In genomic region chr22:30251661-30252226, GRCh38 we compare ENCODE assay signal across 15 cellular contexts. TPM values are rescaled to one million over a fixed set of nuclear protein-coding genes. Genes with fewer than 3 reads are reported as not detected.
A peak's percentile ranks its signal among the peaks of the same experiment; 100 is the strongest.
DNase-seq lines count a peak whose midpoint lies in the region; ATAC-seq and TF ChIP-seq lines count a peak whose summit lies in the region.
"Had no signal": no experiment of that assay in that cellular context is flagged by ENCODE, and none has a peak within 500 bp of the region (broad histone marks: within the 10 kb centered on the region; RNA-seq: fewer than 3 reads in every experiment).

No MANE protein-coding gene starts in this region.

- DNase-seq in activated CD4-positive, alpha-beta T cell treated with anti-CD3 and anti-CD28 coated beads, Interleukin-2, amount 10 ng/mL, durations not matched to agents 24 days and 14 days: no peak
- DNase-seq in activated CD4-positive, alpha-beta T cell treated with anti-CD3 and anti-CD28 coated beads, Interleukin-2, amount 50 U/mL, for 4 hours: no peak
- DNase-seq in NCI-H69 (lab: John Stamatoyannopoulos, UW) (peak; percentile 42), chondrocyte (ENCODE audit: low spot score) (no peak)
- DNase-seq: erythroblast; GDM1; islet precursor cell; NCI-H526; stimulated activated naive B cell treated with anti-CD40 and anti-IgM and Interleukin-4, amounts not matched to agents 10 μg/mL and 1 μg/mL and 100 μg/mL, for 72 hours; SW 1271 had no signal

- H3K4me3 ChIP-seq in skeletal muscle satellite cell (ENCODE audit: low read length): no peak overlapping the region
- H3K4me3 ChIP-seq: neural progenitor cell had no signal

- H3K36me3 ChIP-seq in skeletal muscle satellite cell (ENCODE audit: insufficient read depth, low read length): no peaks in the 10 kb centered on the region
- H3K36me3 ChIP-seq: neural progenitor cell had no signal

- H3K27me3 ChIP-seq in skeletal muscle satellite cell (ENCODE audit: control insufficient read depth, insufficient read depth, low read length): no peaks in the 10 kb centered on the region

- peak overlapping the region; percentile 72 for H3K9ac ChIP-seq in skeletal muscle satellite cell (ENCODE audit: low read depth, low read length)
- H3K9ac ChIP-seq: neural progenitor cell had no signal

- H3K9me3 ChIP-seq in skeletal muscle satellite cell (replicated peaks; ENCODE audit: low read length): no peaks in the 10 kb centered on the region

- H3K4me3 Mint-ChIP-seq in activated CD4-positive, alpha-beta T cell treated with anti-CD3 and anti-CD28 coated beads, Interleukin-2, amount 10 ng/mL, durations not matched to agents 24 days and 14 days: no peak overlapping the region
- no peak overlapping the region for H3K4me3 Mint-ChIP-seq in chondrocyte (ENCODE audit: unreplicated experiment)
- H3K4me3 Mint-ChIP-seq: stimulated activated naive B cell treated with anti-CD40 and anti-IgM and Interleukin-4, amounts not matched to agents 10 μg/mL and 1 μg/mL and 100 μg/mL, for 72 hours had no signal

- H3K27me3 Mint-ChIP-seq in activated CD4-positive, alpha-beta T cell treated with anti-CD3 and anti-CD28 coated beads, Interleukin-2, amount 10 ng/mL, durations not matched to agents 24 days and 14 days: no peaks in the 10 kb centered on the region
- no peaks in the 10 kb centered on the region for H3K27me3 Mint-ChIP-seq in chondrocyte (ENCODE audit: low read depth)

- TF ChIP-seq CTCF in chondrocyte (IDR thresholded peaks at IDR 0.05): peak; percentile 15

- H3K27ac Mint-ChIP-seq in activated CD4-positive, alpha-beta T cell treated with anti-CD3 and anti-CD28 coated beads, Interleukin-2, amount 10 ng/mL, durations not matched to agents 24 days and 14 days: peak overlapping the region; percentile 41
- peak overlapping the region; percentile 91 for H3K27ac Mint-ChIP-seq in chondrocyte (ENCODE audit: unreplicated experiment)
- H3K27ac Mint-ChIP-seq: neural progenitor cell; stimulated activated naive B cell treated with anti-CD40 and anti-IgM and Interleukin-4, amounts not matched to agents 10 μg/mL and 1 μg/mL and 100 μg/mL, for 72 hours had no signal

- no peaks in the 10 kb centered on the region for H3K9me3 Mint-ChIP-seq in activated CD4-positive, alpha-beta T cell treated with anti-CD3 and anti-CD28 coated beads, Interleukin-2, amount 10 ng/mL, durations not matched to agents 24 days and 14 days
- no peaks in the 10 kb centered on the region for H3K9me3 Mint-ChIP-seq in chondrocyte (ENCODE audit: low read depth)
- H3K9me3 Mint-ChIP-seq: neural progenitor cell; stimulated activated naive B cell treated with anti-CD40 and anti-IgM and Interleukin-4, amounts not matched to agents 10 μg/mL and 1 μg/mL and 100 μg/mL, for 72 hours had no signal

- H3K36me3 Mint-ChIP-seq in activated CD4-positive, alpha-beta T cell treated with anti-CD3 and anti-CD28 coated beads, Interleukin-2, amount 10 ng/mL, durations not matched to agents 24 days and 14 days (ENCODE audit: low read depth): no peaks in the 10 kb centered on the region
- no peaks in the 10 kb centered on the region for H3K36me3 Mint-ChIP-seq in chondrocyte (ENCODE audit: low read depth)
- H3K36me3 Mint-ChIP-seq: neural progenitor cell; stimulated activated naive B cell treated with anti-CD40 and anti-IgM and Interleukin-4, amounts not matched to agents 10 μg/mL and 1 μg/mL and 100 μg/mL, for 72 hours had no signal

- H3K4me2 ChIP-seq in skeletal muscle satellite cell (ENCODE audit: low read length): peak overlapping the region; percentile 56
- H3K4me2 ChIP-seq: neural progenitor cell had no signal

- H3K4me1 Mint-ChIP-seq in activated CD4-positive, alpha-beta T cell treated with anti-CD3 and anti-CD28 coated beads, Interleukin-2, amount 10 ng/mL, durations not matched to agents 24 days and 14 days: peaks cover 60% of the 10 kb centered on the region
- H3K4me1 Mint-ChIP-seq in chondrocyte (ENCODE audit: low read depth): peaks cover 64% of the 10 kb centered on the region

- intact Hi-C loops in activated CD4-positive, alpha-beta T cell treated with anti-CD3 and anti-CD28 coated beads, Interleukin-2, amount 10 ng/mL, durations not matched to agents 24 days and 14 days (cut with micrococcal nuclease): no loop called here

- no peak for ATAC-seq in HG03432 (IDR thresholded peaks at IDR 0.05; ENCODE audit: unreplicated experiment)
- ATAC-seq in HG02885 (IDR thresholded peaks at IDR 0.05; ENCODE audit: poor library complexity, unreplicated experiment): no peak
- no peak for ATAC-seq in GM19324 (IDR thresholded peaks at IDR 0.05; ENCODE audit: low FRiP score, unreplicated experiment)
- ATAC-seq: stimulated activated naive B cell treated with anti-CD40 and anti-IgM and Interleukin-4, amounts not matched to agents 10 μg/mL and 1 μg/mL and 100 μg/mL, for 72 hours had no signal

- H3K4me1 ChIP-seq in skeletal muscle satellite cell (ENCODE audit: control insufficient read depth, insufficient read depth, low read length): peaks cover 81% of the 10 kb centered on the region

RNA-seq across cellular contexts. Expression of gene LIF, which starts 5.2 kb away (rescaled TPM):
- 509 and 511 TPM in 2 replicates for total RNA-seq in activated CD4-positive, alpha-beta T cell treated with anti-CD3 and anti-CD28 coated beads, Interleukin-2, amount 10 ng/mL, durations not matched to agents 24 days and 14 days
- total RNA-seq in chondrocyte: 18.9 to 21.5 TPM (median 21.3 TPM) in 3 replicates
- total RNA-seq in skeletal muscle satellite cell (2012; rRNA removed): 13.2 and 25.1 TPM in 2 replicates

RNA-seq across cellular contexts. Expression of gene OSM, which starts 14.9 kb away (rescaled TPM):
- 61.0 and 62.8 TPM in 2 replicates for total RNA-seq in activated CD4-positive, alpha-beta T cell treated with anti-CD3 and anti-CD28 coated beads, Interleukin-2, amount 10 ng/mL, durations not matched to agents 24 days and 14 days
- not detected in 3 replicates for total RNA-seq in chondrocyte
- not detected in 2 replicates for total RNA-seq in skeletal muscle satellite cell (2012; rRNA removed)

RNA-seq across cellular contexts. Expression of gene CASTOR1, which starts 37.6 kb away (rescaled TPM):
- 4.7 and 7.3 TPM in 2 replicates for total RNA-seq in activated CD4-positive, alpha-beta T cell treated with anti-CD3 and anti-CD28 coated beads, Interleukin-2, amount 10 ng/mL, durations not matched to agents 24 days and 14 days
- total RNA-seq in chondrocyte: 12.1 to 18.9 TPM (median 17.0 TPM) in 3 replicates
- 2.0 and 5.7 TPM in 2 replicates for total RNA-seq in skeletal muscle satellite cell (2012; rRNA removed)

Comparison
In these comparisons a context has a peak if more than half of its experiments do, and no peak if none do; other contexts are left out.
1. RNA of gene LIF, which starts 5.2 kb away (total RNA-seq): 509 to 511 TPM in activated CD4-positive, alpha-beta T cell treated with anti-CD3 and anti-CD28 coated beads, Interleukin-2, amount 10 ng/mL, durations not matched to agents 24 days and 14 days; 18.9 to 21.5 TPM in chondrocyte; every median in the first group is over 10 times any median in the second.
2. RNA of gene OSM, which starts 14.9 kb away (total RNA-seq): 61.0 to 62.8 TPM in activated CD4-positive, alpha-beta T cell treated with anti-CD3 and anti-CD28 coated beads, Interleukin-2, amount 10 ng/mL, durations not matched to agents 24 days and 14 days; not detected in chondrocyte; every median in the first group is over 10 times any median in the second.